1 cellular context compared by ENCODE assay signal in the genomic region with DNA sequence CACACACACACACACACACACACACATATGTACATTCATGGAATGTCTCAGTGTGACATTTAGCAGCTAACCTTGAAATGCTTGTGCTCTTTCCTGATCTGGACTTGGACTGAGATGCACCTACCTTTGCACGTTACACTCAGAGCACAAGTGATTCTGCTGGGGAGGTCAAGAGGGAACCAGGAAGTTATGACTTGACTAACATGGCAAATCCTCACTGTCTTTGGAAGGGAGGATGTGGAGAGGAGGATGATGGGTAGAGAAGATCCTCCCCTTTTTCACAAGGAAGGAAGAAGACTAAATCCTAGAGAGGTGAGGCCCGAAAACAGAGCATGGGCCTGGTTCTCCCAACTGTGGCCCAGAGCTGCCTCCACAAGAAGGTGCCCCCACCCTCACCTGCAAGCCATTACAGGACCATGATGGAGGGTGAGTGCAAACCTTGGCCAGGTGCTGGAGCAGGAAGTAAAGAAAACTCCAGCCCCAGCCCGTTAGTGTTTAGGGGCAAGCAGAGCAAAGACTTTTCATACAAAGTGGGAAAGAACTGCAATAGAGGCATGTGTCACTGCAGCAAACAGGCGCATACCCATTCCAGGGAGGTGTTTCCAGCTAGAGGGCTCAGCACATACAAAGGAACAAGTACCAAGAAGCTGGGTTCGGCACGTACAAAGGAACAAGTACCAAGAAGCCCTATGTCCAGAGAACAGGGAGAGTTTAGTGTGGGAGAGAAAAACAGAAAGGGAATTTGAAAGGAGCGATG.
TF ChIP-seq lines count a peak whose summit lies in the region.

No MANE protein-coding gene starts in this region.

TF ChIP-seq in K562, 482 proteins besides CTCF, POLR2A, EP300 and RAD21 (continued from another document):
- TF ChIP-seq, protein P1, sequence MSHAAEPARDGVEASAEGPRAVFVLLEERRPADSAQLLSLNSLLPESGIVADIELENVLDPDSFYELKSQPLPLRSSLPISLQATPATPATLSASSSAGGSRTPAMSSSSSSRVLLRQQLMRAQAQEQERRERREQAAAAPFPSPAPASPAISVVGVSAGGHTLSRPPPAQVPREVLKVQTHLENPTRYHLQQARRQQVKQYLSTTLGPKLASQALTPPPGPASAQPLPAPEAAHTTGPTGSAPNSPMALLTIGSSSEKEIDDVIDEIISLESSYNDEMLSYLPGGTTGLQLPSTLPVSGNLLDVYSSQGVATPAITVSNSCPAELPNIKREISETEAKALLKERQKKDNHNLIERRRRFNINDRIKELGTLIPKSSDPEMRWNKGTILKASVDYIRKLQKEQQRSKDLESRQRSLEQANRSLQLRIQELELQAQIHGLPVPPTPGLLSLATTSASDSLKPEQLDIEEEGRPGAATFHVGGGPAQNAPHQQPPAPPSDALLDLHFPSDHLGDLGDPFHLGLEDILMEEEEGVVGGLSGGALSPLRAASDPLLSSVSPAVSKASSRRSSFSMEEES (CRISPR knock-in tag; IDR thresholded peaks at IDR 0.05) = no peak
- TF ChIP-seq KDM4B (IDR thresholded peaks at IDR 0.05; ENCODE audit: borderline replicate concordance in 2 of 2, low read depth in 1 of 2) (peak in 1 of 2 experiments; percentile 82; a peak in 1 of 4 replicates), NCOR1 (IDR thresholded peaks at IDR 0.05) (peak; percentile 37; the same call in 1 of the 2 replicates), FOXP1 (CRISPR knock-in tag; IDR thresholded peaks at IDR 0.05) (no peak), MCM5 (IDR thresholded peaks at IDR 0.05; ENCODE audit: low read depth) (no peak), NFE2 (IDR thresholded peaks at IDR 0.05; ENCODE audit: low read depth) (no peak), SMAD2 (IDR thresholded peaks at IDR 0.05; ENCODE audit: low read depth, low read length) (no peak), ETV5 (CRISPR knock-in tag; IDR thresholded peaks at IDR 0.05; ENCODE audit: low read depth) (no peak), ZZZ3 (IDR thresholded peaks at IDR 0.05) (no peak), NCOA6 (IDR thresholded peaks at IDR 0.05) (no peak), TSC22D4 (tag; IDR thresholded peaks at IDR 0.05) (no peak), TCFL5 (CRISPR knock-in tag; conservative IDR thresholded peaks at IDR 0.05) (no peak), TGIF2 (CRISPR knock-in tag; IDR thresholded peaks at IDR 0.05) (no peak), ZNF354B (CRISPR knock-in tag; IDR thresholded peaks at IDR 0.05) (no peak), ETV1 (tag; conservative IDR thresholded peaks at IDR 0.05; ENCODE audit: low read depth) (no peak), KAT8 (IDR thresholded peaks at IDR 0.05; ENCODE audit: low read depth) (no peak), SMAD1 (IDR thresholded peaks at IDR 0.05; ENCODE audit: low read depth, low read length, partially characterized antibody) (peak; percentile 58), SUPT5H (IDR thresholded peaks at IDR 0.05) (peak; percentile 86), PHB2 (IDR thresholded peaks at IDR 0.05; ENCODE audit: low read depth) (no peak), MCM7 (IDR thresholded peaks at IDR 0.05) (no peak), RBM17 (IDR thresholded peaks at IDR 0.05; ENCODE audit: borderline replicate concordance, low read depth, low read length) (no peak), ZNF696 (CRISPR knock-in tag; conservative IDR thresholded peaks at IDR 0.05) (0 out of 2 replicates have a peak, but pooled peaks have one; percentile 51), TCF3 (CRISPR knock-in tag; IDR thresholded peaks at IDR 0.05) (no peak), ZNF175 (CRISPR knock-in tag; IDR thresholded peaks at IDR 0.05; ENCODE audit: low read depth) (no peak), RBM14 (IDR thresholded peaks at IDR 0.05; ENCODE audit: borderline replicate concordance, insufficient read depth, low read depth, low read length) (no peak), CCNT2 (IDR thresholded peaks at IDR 0.05; ENCODE audit: borderline replicate concordance, extremely low read depth, insufficient read length, low read depth, low read length) (no peak), BHLHE40 (IDR thresholded peaks at IDR 0.05; ENCODE audit: low read length) (no peak), CTBP1 (IDR thresholded peaks at IDR 0.05; ENCODE audit: borderline replicate concordance) (no peak; the same call in 1 of the 2 replicates), RNF2 (IDR thresholded peaks at IDR 0.05) (peak; percentile 62; the same call in 1 of the 2 replicates), NCOA4 (IDR thresholded peaks at IDR 0.05; ENCODE audit: partially characterized antibody) (no peak), RBM22 (IDR thresholded peaks at IDR 0.05; ENCODE audit: low read depth, low read length, poor library complexity, severe bottlenecking) (no peak), SMARCA5 (IDR thresholded peaks at IDR 0.05) (no peak), KLF6 (CRISPR knock-in tag; IDR thresholded peaks at IDR 0.05; ENCODE audit: borderline replicate concordance) (no peak)
- TF ChIP-seq, protein P2, sequence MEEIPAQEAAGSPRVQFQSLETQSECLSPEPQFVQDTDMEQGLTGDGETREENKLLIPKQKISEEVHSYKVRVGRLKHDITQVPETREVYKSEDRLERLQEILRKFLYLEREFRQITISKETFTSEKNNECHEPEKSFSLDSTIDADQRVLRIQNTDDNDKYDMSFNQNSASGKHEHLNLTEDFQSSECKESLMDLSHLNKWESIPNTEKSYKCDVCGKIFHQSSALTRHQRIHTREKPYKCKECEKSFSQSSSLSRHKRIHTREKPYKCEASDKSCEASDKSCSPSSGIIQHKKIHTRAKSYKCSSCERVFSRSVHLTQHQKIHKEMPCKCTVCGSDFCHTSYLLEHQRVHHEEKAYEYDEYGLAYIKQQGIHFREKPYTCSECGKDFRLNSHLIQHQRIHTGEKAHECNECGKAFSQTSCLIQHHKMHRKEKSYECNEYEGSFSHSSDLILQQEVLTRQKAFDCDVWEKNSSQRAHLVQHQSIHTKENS (CRISPR knock-in tag; IDR thresholded peaks at IDR 0.05) = no peak
- TF ChIP-seq, protein P3, sequence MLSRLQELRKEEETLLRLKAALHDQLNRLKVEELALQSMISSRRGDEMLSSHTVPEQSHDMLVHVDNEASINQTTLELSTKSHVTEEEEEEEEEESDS (CRISPR knock-in tag; IDR thresholded peaks at IDR 0.05) = peak; percentile 80
- TF ChIP-seq, protein P4, sequence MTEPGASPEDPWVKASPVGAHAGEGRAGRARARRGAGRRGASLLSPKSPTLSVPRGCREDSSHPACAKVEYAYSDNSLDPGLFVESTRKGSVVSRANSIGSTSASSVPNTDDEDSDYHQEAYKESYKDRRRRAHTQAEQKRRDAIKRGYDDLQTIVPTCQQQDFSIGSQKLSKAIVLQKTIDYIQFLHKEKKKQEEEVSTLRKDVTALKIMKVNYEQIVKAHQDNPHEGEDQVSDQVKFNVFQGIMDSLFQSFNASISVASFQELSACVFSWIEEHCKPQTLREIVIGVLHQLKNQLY (CRISPR knock-in tag; conservative IDR thresholded peaks at IDR 0.05) = peak in 1 of 2 experiments; percentile 82; a peak in 1 of 4 replicates
